In genomic region chr10:93383562-93383981, GRCh38 we compare ENCODE assay signal across 10 cellular contexts.
DNase-seq lines count a peak whose midpoint lies in the region; ATAC-seq, FAIRE-seq and TF ChIP-seq lines count a peak whose summit lies in the region.
"Had no signal": no experiment of that assay in that cellular context is flagged by ENCODE, and none has a peak within 500 bp of the region (broad histone marks: within the 10 kb centered on the region; RNA-seq: fewer than 3 reads in every experiment).

No MANE protein-coding gene starts in this region.

- no peak overlapping the region for H2AFZ ChIP-seq in ACC112 (ENCODE audit: low read length, unreplicated experiment)

- H3K4me3 ChIP-seq in ACC112 (ENCODE audit: low read depth, low read length) (no peak overlapping the region), muscle layer of colon (ENCODE audit: low read depth in 1 of 2, low read length in 2 of 2) (no peak overlapping the region), adrenal gland (no peak overlapping the region)

- intact Hi-C loops in adrenal gland (cut with DNase I) = loop anchor here in 1 of 2 donors (10.0 kb wide), 1 partner anchor 51 kb away; no protein-coding TSS in a partner anchor

- WGBS in adrenal gland, 4 donors = 54 to 78% (median 70%) methylated on average over 4 to 6 of the region's 6 CpGs

- H3K4me1 ChIP-seq in ACC112 (ENCODE audit: control insufficient read depth, insufficient read depth, low read length, unreplicated experiment) (peaks cover 63% of the 10 kb centered on the region), muscle layer of colon (ENCODE audit: insufficient read depth, low read length) (peaks cover 28% of the 10 kb centered on the region), adrenal gland (replicated peaks in 1 of 2) (no peaks in the 10 kb centered on the region)

- FAIRE-seq in HTR-8/SVneo (lab: Jason Lieb, UNC) = no peak

- H3K36me3 ChIP-seq in ACC112 (ENCODE audit: insufficient read depth, low read length) (peaks cover 44% of the 10 kb centered on the region), muscle layer of colon (ENCODE audit: insufficient read depth, low read length) (peaks cover 68% of the 10 kb centered on the region), adrenal gland (replicated peaks in 1 of 2) (peaks cover 0 to 18% of the 10 kb centered on the region in 2 donors)

- H3K27ac ChIP-seq in ACC112 (ENCODE audit: low read depth, low read length) = peak overlapping the region; percentile 76
- H3K27ac ChIP-seq in muscle layer of colon (ENCODE audit: low read depth, low read length) = peak overlapping the region; percentile 48
- H3K27ac ChIP-seq in adrenal gland = peak overlapping the region in 2 of 5 donors; percentile 12 to 22

- H3K27me3 ChIP-seq in ACC112 (ENCODE audit: insufficient read depth, low read length) (no peaks in the 10 kb centered on the region), muscle layer of colon (ENCODE audit: control insufficient read depth in 1 of 2, insufficient read depth in 2 of 2, low read length in 2 of 2) (no peaks in the 10 kb centered on the region), adrenal gland (no peaks in the 10 kb centered on the region)

- TF ChIP-seq POLR2A in adrenal gland (IDR thresholded peaks at IDR 0.05) = no peak

- ATAC-seq in HG02938 (IDR thresholded peaks at IDR 0.05; ENCODE audit: unreplicated experiment) (no peak), HG03095 (IDR thresholded peaks at IDR 0.05; ENCODE audit: unreplicated experiment) (no peak)
- ATAC-seq in activated CD4-positive, CD25-positive, alpha-beta regulatory T cell treated with anti-CD3 and anti-CD28 coated beads, Interleukin-2, amount 50 U/mL, for 24 hours = no peak
- ATAC-seq: CD8-positive, alpha-beta T cell had no signal

- peak; percentile 54 for DNase-seq in HTR-8/SVneo (ENCODE audit: insufficient read length, low spot score)
- DNase-seq in cerebellar cortex (ENCODE audit: low spot score) = peak; percentile 14
- no peak for DNase-seq in adrenal gland
- DNase-seq: CD8-positive, alpha-beta T cell; effector memory CD4-positive, alpha-beta T cell had no signal

- H3K79me2 ChIP-seq in ACC112 (ENCODE audit: control insufficient read depth, insufficient read depth, low read length, unreplicated experiment) = peaks cover 9% of the 10 kb centered on the region

- no peak overlapping the region for H3K9ac ChIP-seq in muscle layer of colon (ENCODE audit: low read length)

- H3K9me3 ChIP-seq in muscle layer of colon (ENCODE audit: low read length) = no peaks in the 10 kb centered on the region
- no peaks in the 10 kb centered on the region for H3K9me3 ChIP-seq in adrenal gland (replicated peaks in 1 of 3)

- no peak for TF ChIP-seq CTCF in adrenal gland (IDR thresholded peaks at IDR 0.05)

Comparison
In these comparisons a context has a peak if more than half of its experiments do, and no peak if none do; other contexts are left out.
1. DNase-seq: peak in HTR-8/SVneo (single experiment) and cerebellar cortex (single experiment); none in adrenal gland (0 of 7).